21 cellular contexts compared by ENCODE assay signal in the genomic region with DNA sequence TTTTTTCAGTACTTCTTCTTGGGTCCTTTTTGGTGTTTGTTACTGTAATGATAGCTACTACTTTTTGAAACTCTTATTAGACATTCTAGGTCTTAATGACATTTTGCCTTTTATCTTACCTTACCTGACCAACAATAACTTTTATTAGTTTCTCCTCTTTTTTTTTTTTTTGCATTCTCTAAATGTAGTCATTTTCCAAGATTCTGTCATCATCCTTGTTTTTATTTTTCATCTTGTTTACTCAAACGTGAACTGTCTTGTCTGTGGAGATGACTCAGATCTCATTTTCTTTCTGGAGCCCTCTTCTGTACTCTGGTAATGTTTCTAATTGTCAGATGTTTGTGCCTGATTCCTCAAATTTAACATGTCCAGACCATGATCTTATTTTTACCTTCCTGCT. TPM values are rescaled to one million over a fixed set of nuclear protein-coding genes. Genes with fewer than 3 reads are reported as not detected.
DNase-seq lines count a peak whose midpoint lies in the region; ATAC-seq and TF ChIP-seq lines count a peak whose summit lies in the region.
"Had no signal": no experiment of that assay in that cellular context is flagged by ENCODE, and none has a peak within 500 bp of the region (broad histone marks: within the 10 kb centered on the region; RNA-seq: fewer than 3 reads in every experiment).

No MANE protein-coding gene starts in this region.

- no peak for DNase-seq in natural killer cell treated with Interleukin-12 subunit alpha and Interleukin-12 subunit beta and Interleukin-15 and Interleukin-18, amount 100 ng/mL, for 72 hours (ENCODE audit: low spot score)
- no peak for DNase-seq in natural killer cell
- DNase-seq in activated T-helper 1 cell treated with anti-CD3 and anti-CD28 coated beads, Interleukin-12 subunit alpha, Interleukin-12 subunit beta, Interleukin-2, Interleukin-4 antibody, amounts not matched to agents 30 ng/mL and 10 ng/mL and 1 ng/mL, durations not matched to agents 14 hours and 24 hours and 36 hours (ENCODE audit: low spot score): no peak
- DNase-seq in NCI-H524 treated with DMSO at 0.1 percent for 48 hours (lab: John Stamatoyannopoulos, UW): no peak
- no peak for DNase-seq in NCI-H1417 treated with DMSO at 0.1 percent for 48 hours (lab: John Stamatoyannopoulos, UW)
- no peak for DNase-seq in hippocampal formation (lab: John Stamatoyannopoulos, UW)
- DNase-seq in NCI-H2107 (lab: John Stamatoyannopoulos, UW): no peak
- DNase-seq: activated CD4-positive, alpha-beta T cell treated with anti-CD3 and anti-CD28 coated beads for 1 hour; activated T-cell treated with anti-CD3 and anti-CD28 coated beads, Interleukin-2, amount 50 U/mL, for 48 hours; aorta; DMS79; HCEC 1CT; NCI-H187 treated with DMSO at 0.1 percent for 48 hours; NCI-H526 treated with DMSO at 0.1 percent for 48 hours; RPMI8226 had no signal

- no peaks in the 10 kb centered on the region for H3K9me3 Mint-ChIP-seq in natural killer cell treated with Interleukin-12 subunit alpha and Interleukin-12 subunit beta and Interleukin-15 and Interleukin-18, amount 100 ng/mL, for 72 hours
- H3K9me3 Mint-ChIP-seq in natural killer cell: no peaks in the 10 kb centered on the region
- H3K9me3 Mint-ChIP-seq in activated T-helper 1 cell treated with anti-CD3 and anti-CD28 coated beads, Interleukin-12 subunit alpha, Interleukin-12 subunit beta, Interleukin-2, Interleukin-4 antibody, amounts not matched to agents 30 ng/mL and 10 ng/mL and 1 ng/mL, durations not matched to agents 14 hours and 24 hours and 36 hours: no peaks in the 10 kb centered on the region

- peak overlapping the region; percentile 97 for H3K4me3 Mint-ChIP-seq in natural killer cell treated with Interleukin-12 subunit alpha and Interleukin-12 subunit beta and Interleukin-15 and Interleukin-18, amount 100 ng/mL, for 72 hours
- no peak overlapping the region for H3K4me3 Mint-ChIP-seq in natural killer cell
- H3K4me3 Mint-ChIP-seq in activated T-helper 1 cell treated with anti-CD3 and anti-CD28 coated beads, Interleukin-12 subunit alpha, Interleukin-12 subunit beta, Interleukin-2, Interleukin-4 antibody, amounts not matched to agents 30 ng/mL and 10 ng/mL and 1 ng/mL, durations not matched to agents 14 hours and 24 hours and 36 hours: peak overlapping the region; percentile 12
- H3K4me3 Mint-ChIP-seq: B cell had no signal

- peaks cover 49% of the 10 kb centered on the region for H3K4me1 ChIP-seq in iPS-18a (ENCODE audit: control insufficient read depth, low read depth, low read length)

- H3K27me3 Mint-ChIP-seq in natural killer cell treated with Interleukin-12 subunit alpha and Interleukin-12 subunit beta and Interleukin-15 and Interleukin-18, amount 100 ng/mL, for 72 hours: no peaks in the 10 kb centered on the region
- H3K27me3 Mint-ChIP-seq in natural killer cell (ENCODE audit: low read depth in 2 of 2): no peaks in the 10 kb centered on the region
- H3K27me3 Mint-ChIP-seq in activated T-helper 1 cell treated with anti-CD3 and anti-CD28 coated beads, Interleukin-12 subunit alpha, Interleukin-12 subunit beta, Interleukin-2, Interleukin-4 antibody, amounts not matched to agents 30 ng/mL and 10 ng/mL and 1 ng/mL, durations not matched to agents 14 hours and 24 hours and 36 hours (ENCODE audit: insufficient read depth): peaks cover 2% of the 10 kb centered on the region
- H3K27me3 Mint-ChIP-seq: B cell had no signal

- peaks cover 7% of the 10 kb centered on the region for H3K36me3 Mint-ChIP-seq in natural killer cell treated with Interleukin-12 subunit alpha and Interleukin-12 subunit beta and Interleukin-15 and Interleukin-18, amount 100 ng/mL, for 72 hours
- no peaks in the 10 kb centered on the region for H3K36me3 Mint-ChIP-seq in natural killer cell
- H3K36me3 Mint-ChIP-seq in activated T-helper 1 cell treated with anti-CD3 and anti-CD28 coated beads, Interleukin-12 subunit alpha, Interleukin-12 subunit beta, Interleukin-2, Interleukin-4 antibody, amounts not matched to agents 30 ng/mL and 10 ng/mL and 1 ng/mL, durations not matched to agents 14 hours and 24 hours and 36 hours (ENCODE audit: low read depth): peaks cover 5% of the 10 kb centered on the region

- ATAC-seq in natural killer cell treated with Interleukin-12 subunit alpha and Interleukin-12 subunit beta and Interleukin-15 and Interleukin-18, amount 100 ng/mL, for 72 hours: no peak
- ATAC-seq in natural killer cell: no peak
- ATAC-seq: esophagus mucosa had no signal

- H3K27me3 ChIP-seq in iPS-18a (ENCODE audit: control insufficient read depth, insufficient read depth, low read length): peaks cover 3% of the 10 kb centered on the region

- peaks cover 56 to 61% of the 10 kb centered on the region in 2 donors for H3K4me1 Mint-ChIP-seq in natural killer cell treated with Interleukin-12 subunit alpha and Interleukin-12 subunit beta and Interleukin-15 and Interleukin-18, amount 100 ng/mL, for 72 hours (ENCODE audit: low read depth in 2 of 2)
- peaks cover 28 to 42% of the 10 kb centered on the region in 2 donors for H3K4me1 Mint-ChIP-seq in natural killer cell
- peaks cover 49% of the 10 kb centered on the region for H3K4me1 Mint-ChIP-seq in activated T-helper 1 cell treated with anti-CD3 and anti-CD28 coated beads, Interleukin-12 subunit alpha, Interleukin-12 subunit beta, Interleukin-2, Interleukin-4 antibody, amounts not matched to agents 30 ng/mL and 10 ng/mL and 1 ng/mL, durations not matched to agents 14 hours and 24 hours and 36 hours (ENCODE audit: low read depth)

- no peak for TF ChIP-seq CTCF in natural killer cell (IDR thresholded peaks at IDR 0.05)

- peak overlapping the region; percentile 16 to 91 for H3K27ac Mint-ChIP-seq in natural killer cell treated with Interleukin-12 subunit alpha and Interleukin-12 subunit beta and Interleukin-15 and Interleukin-18, amount 100 ng/mL, for 72 hours
- peak overlapping the region in 1 of 2 donors; percentile 30 for H3K27ac Mint-ChIP-seq in natural killer cell
- H3K27ac Mint-ChIP-seq in activated T-helper 1 cell treated with anti-CD3 and anti-CD28 coated beads, Interleukin-12 subunit alpha, Interleukin-12 subunit beta, Interleukin-2, Interleukin-4 antibody, amounts not matched to agents 30 ng/mL and 10 ng/mL and 1 ng/mL, durations not matched to agents 14 hours and 24 hours and 36 hours: peak overlapping the region; percentile 45
- H3K27ac Mint-ChIP-seq: B cell had no signal

- intact Hi-C loops in natural killer cell (cut with micrococcal nuclease): no loop called here
- intact Hi-C loops in activated T-helper 1 cell treated with anti-CD3 and anti-CD28 coated beads, Interleukin-12 subunit alpha, Interleukin-12 subunit beta, Interleukin-2, Interleukin-4 antibody, amounts not matched to agents 30 ng/mL and 10 ng/mL and 1 ng/mL, durations not matched to agents 14 hours and 24 hours and 36 hours (cut with micrococcal nuclease): loop anchor here (5.0 to 10.0 kb wide), 7 partner anchors 301 to 1171 kb away; a partner anchor contains a TSS

- H3K27ac ChIP-seq in iPS-18a (ENCODE audit: low read length): no peak overlapping the region
- H3K27ac ChIP-seq: coronary artery, HL-60 had no signal

- no peak overlapping the region for H3K4me3 ChIP-seq in iPS-18a (ENCODE audit: low read length)
- H3K4me3 ChIP-seq: lung had no signal

- H3K9me3 ChIP-seq in iPS-18a (ENCODE audit: control insufficient read depth, low read depth, low read length): no peaks in the 10 kb centered on the region

- H3K9ac ChIP-seq in iPS-18a (ENCODE audit: low read length): peak overlapping the region; percentile 16

- H3K36me3 ChIP-seq in iPS-18a (ENCODE audit: control insufficient read depth, low read depth, low read length): no peaks in the 10 kb centered on the region

RNA-seq across cellular contexts. Expression of a gene that starts 2.9 kb away (rescaled TPM):
- total RNA-seq in natural killer cell treated with Interleukin-12 subunit alpha and Interleukin-12 subunit beta and Interleukin-15 and Interleukin-18, amount 100 ng/mL, for 72 hours: 10 to 100 TPM; 28.6 to 48.5 TPM
- total RNA-seq in natural killer cell: 10 to 100 TPM; 14.1 to 58.6 (median 16.6) TPM
- 20.2 and 20.4 TPM in 2 replicates for total RNA-seq in activated T-helper 1 cell treated with anti-CD3 and anti-CD28 coated beads, Interleukin-12 subunit alpha, Interleukin-12 subunit beta, Interleukin-2, Interleukin-4 antibody, amounts not matched to agents 30 ng/mL and 10 ng/mL and 1 ng/mL, durations not matched to agents 14 hours and 24 hours and 36 hours
